In the genomic region with DNA sequence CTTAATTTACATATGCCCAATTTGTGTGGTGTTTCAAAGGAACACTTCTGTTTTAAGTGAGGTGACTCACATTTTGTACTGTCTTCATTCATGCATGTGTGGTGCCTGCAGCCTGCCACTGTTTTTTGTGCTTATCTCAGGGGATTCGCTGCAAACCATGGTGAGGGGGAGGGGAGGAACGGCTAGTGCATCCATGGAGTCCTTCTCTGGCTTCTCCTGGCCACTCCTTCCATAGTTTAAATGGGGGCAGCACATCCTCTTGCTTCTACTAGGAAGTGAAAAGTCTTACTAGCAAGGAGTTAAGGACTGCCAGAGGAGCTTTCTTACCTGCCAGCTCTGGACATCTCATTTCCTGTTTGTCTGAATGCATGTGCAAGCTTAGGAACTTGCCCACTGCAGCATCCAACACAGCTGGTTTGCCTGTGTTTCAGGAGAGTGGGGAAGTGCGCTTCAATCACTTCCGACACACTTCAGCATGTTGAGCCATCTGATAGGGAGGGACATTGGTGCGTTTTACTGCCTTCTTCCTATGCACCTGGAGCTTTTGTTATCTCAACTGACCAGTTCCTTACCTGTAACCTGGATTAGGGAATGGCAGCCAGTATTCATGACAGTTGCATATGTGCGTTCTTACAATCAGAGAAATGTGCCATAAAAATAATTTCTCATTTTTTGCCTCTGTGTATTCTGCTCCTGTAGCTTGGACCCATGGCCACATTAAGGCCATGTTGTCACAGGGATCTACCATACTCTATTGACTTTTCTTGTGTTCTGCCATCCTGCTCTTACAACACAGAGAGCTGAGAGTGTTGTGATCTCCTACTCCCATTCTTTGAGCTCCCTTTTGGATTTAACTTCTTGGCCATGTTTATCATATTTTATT, we compare ENCODE assay signal across 8 cellular contexts.
DNase-seq lines count a peak whose midpoint lies in the region; ATAC-seq, FAIRE-seq and TF ChIP-seq lines count a peak whose summit lies in the region.

No MANE protein-coding gene starts in this region.

- no peak overlapping the region for H4K91ac ChIP-seq in neuronal stem cell (ENCODE audit: low read depth, low read length, poor library complexity)

- no peak for FAIRE-seq in HTR-8/SVneo (lab: Jason Lieb, UNC)

- no peak overlapping the region for H2BK120ac ChIP-seq in neuronal stem cell (ENCODE audit: low read depth, low read length)

- no peaks in the 10 kb centered on the region for H3K27me3 Mint-ChIP-seq in T-helper 2 cell treated with Interferon-gamma antibody and Interleukin-4, amounts not matched to agents 5 μg/mL and 100 μg/mL, for 36 hours (ENCODE audit: low read depth)

- H2AK5ac ChIP-seq in neuronal stem cell (ENCODE audit: low read depth, low read length): no peak overlapping the region

- TF ChIP-seq CTCF in hepatocyte (IDR thresholded peaks at IDR 0.05; ENCODE audit: poor library complexity): no peak
- no peak for TF ChIP-seq CTCF in spleen (IDR thresholded peaks at IDR 0.05 in 8 of 11, conservative IDR thresholded peaks at IDR 0.05 in 3 of 11)

- H3K79me2 ChIP-seq in hepatocyte: peaks cover 99% of the 10 kb centered on the region

- peak overlapping the region; percentile 18 for H3K27ac Mint-ChIP-seq in T-helper 2 cell treated with Interferon-gamma antibody and Interleukin-4, amounts not matched to agents 5 μg/mL and 100 μg/mL, for 36 hours

- H3K14ac ChIP-seq in neuronal stem cell (ENCODE audit: low read length): no peak overlapping the region

- H3K9me3 Mint-ChIP-seq in T-helper 2 cell treated with Interferon-gamma antibody and Interleukin-4, amounts not matched to agents 5 μg/mL and 100 μg/mL, for 36 hours: no peaks in the 10 kb centered on the region

- H2BK12ac ChIP-seq in neuronal stem cell (ENCODE audit: low read length): no peak overlapping the region

- WGBS in hepatocyte (ENCODE audit: low lambda C conversion rate, missing lambda C conversion rate): 45% methylated on average over 6 of the region's 6 CpGs
- WGBS in neuronal stem cell (ENCODE audit: extremely low coverage in 2 of 2, insufficient read length in 2 of 2, insufficient replicate concordance in 1 of 2), 2 donors: no CpG with 5 or more reads among the region's 6 CpGs
- WGBS in spleen, 5 donors: 37 to 58% (median 45%) methylated on average over 6 of the region's 6 CpGs

- H2AFZ ChIP-seq in hepatocyte (no peak overlapping the region), neuronal stem cell (ENCODE audit: low read length) (no peak overlapping the region)

- H3K4me2 ChIP-seq in hepatocyte (peak overlapping the region; percentile 51), neuronal stem cell (ENCODE audit: insufficient read depth, low read length, poor library complexity, severe bottlenecking) (no peak overlapping the region)

- no peaks in the 10 kb centered on the region for H3K9me3 ChIP-seq in hepatocyte (ENCODE audit: low read depth)
- no peaks in the 10 kb centered on the region for H3K9me3 ChIP-seq in neuronal stem cell (replicated peaks in 1 of 2; ENCODE audit: control insufficient read depth in 2 of 2, insufficient read depth in 1 of 2, low read depth in 1 of 2, low read length in 2 of 2)
- no peaks in the 10 kb centered on the region for H3K9me3 ChIP-seq in spleen

- no peak overlapping the region for H3K4me3 Mint-ChIP-seq in T-helper 2 cell treated with Interferon-gamma antibody and Interleukin-4, amounts not matched to agents 5 μg/mL and 100 μg/mL, for 36 hours

- no peaks in the 10 kb centered on the region for H3K9me2 ChIP-seq in hepatocyte (replicated peaks; ENCODE audit: insufficient read depth)

- no peak overlapping the region for H3K23ac ChIP-seq in neuronal stem cell (ENCODE audit: low read depth, low read length, poor library complexity)

- H3K27ac ChIP-seq in hepatocyte (no peak overlapping the region), neuronal stem cell (replicated peaks; ENCODE audit: low read length) (no peak overlapping the region), spleen (peak overlapping the region in 4 of 8 donors; percentile 21 to 66 (median 44))

- H4K20me1 ChIP-seq in hepatocyte (ENCODE audit: insufficient read depth, poor library complexity, severe bottlenecking): peaks cover 77% of the 10 kb centered on the region

- no peak overlapping the region for H3K9ac ChIP-seq in neuronal stem cell (ENCODE audit: low read depth, low read length, poor library complexity)

- no peak overlapping the region for H4K8ac ChIP-seq in neuronal stem cell (ENCODE audit: low read depth, low read length)

- DNase-seq in T-helper 2 cell treated with Interferon-gamma antibody and Interleukin-4, amounts not matched to agents 5 μg/mL and 100 μg/mL, for 36 hours (ENCODE audit: low spot score): no peak
- DNase-seq in T-helper 2 cell (no peak), NCI-H2171 treated with DMSO at 0.1 percent for 48 hours (lab: John Stamatoyannopoulos, UW) (peak; percentile 70), hepatocyte (ENCODE audit: low spot score) (peak; percentile 38), HTR-8/SVneo (ENCODE audit: insufficient read length, low spot score) (no peak), neuronal stem cell (ENCODE audit: low spot score) (no peak), spleen (no peak)

- peaks cover 34% of the 10 kb centered on the region for H3K4me1 Mint-ChIP-seq in T-helper 2 cell treated with Interferon-gamma antibody and Interleukin-4, amounts not matched to agents 5 μg/mL and 100 μg/mL, for 36 hours (ENCODE audit: low read depth)

- H2BK5ac ChIP-seq in neuronal stem cell (ENCODE audit: low read length): no peak overlapping the region

- peaks cover 4% of the 10 kb centered on the region for H3K79me1 ChIP-seq in neuronal stem cell (ENCODE audit: low read depth, low read length)

- peak; percentile 59 for ATAC-seq in HG02763 (IDR thresholded peaks at IDR 0.05; ENCODE audit: unreplicated experiment)

- H3K18ac ChIP-seq in neuronal stem cell (ENCODE audit: low read length): no peak overlapping the region

- H3K36me3 Mint-ChIP-seq in T-helper 2 cell treated with Interferon-gamma antibody and Interleukin-4, amounts not matched to agents 5 μg/mL and 100 μg/mL, for 36 hours (ENCODE audit: low read depth): no peaks in the 10 kb centered on the region

- H3K4me3 ChIP-seq in hepatocyte (no peak overlapping the region), neuronal stem cell (ENCODE audit: low read length in 2 of 2) (peak overlapping the region in 1 of 2 donors; percentile 23), spleen (peak overlapping the region in 1 of 8 donors; percentile 43)

- H2BK15ac ChIP-seq in neuronal stem cell (ENCODE audit: low read length): no peak overlapping the region

- H3K4me1 ChIP-seq in hepatocyte (ENCODE audit: insufficient read depth) (peaks cover 40% of the 10 kb centered on the region), neuronal stem cell (ENCODE audit: control insufficient read depth in 2 of 2, insufficient read depth in 1 of 2, low read depth in 1 of 2, low read length in 2 of 2) (peaks cover 4 to 8% of the 10 kb centered on the region in 2 donors), spleen (peaks cover 19 to 95% (median 68%) of the 10 kb centered on the region in 6 donors)

- H3K27me3 ChIP-seq in hepatocyte: no peaks in the 10 kb centered on the region
- no peaks in the 10 kb centered on the region for H3K27me3 ChIP-seq in neuronal stem cell (ENCODE audit: control insufficient read depth in 3 of 3, insufficient read depth in 3 of 3, low read depth in 1 of 3, low read length in 3 of 3)
- no peaks in the 10 kb centered on the region for H3K27me3 ChIP-seq in spleen (replicated peaks in 1 of 7)

- H3K36me3 ChIP-seq in hepatocyte (replicated peaks; ENCODE audit: insufficient read depth, low read depth): no peaks in the 10 kb centered on the region
- H3K36me3 ChIP-seq in neuronal stem cell (replicated peaks in 1 of 2; ENCODE audit: control insufficient read depth in 2 of 2, insufficient read depth in 2 of 2, low read length in 2 of 2): no peaks in the 10 kb centered on the region
- H3K36me3 ChIP-seq in spleen: peaks cover 0 to 7% (median 0%) of the 10 kb centered on the region in 6 donors

- intact Hi-C loops in spleen (cut with DNase I; ENCODE audit: low total_unique reads): no loop called here

- no peak for TF ChIP-seq POLR2A in spleen (IDR thresholded peaks at IDR 0.05)

- no peak overlapping the region for H3K4ac ChIP-seq in neuronal stem cell (ENCODE audit: low read length)

Comparison
In these comparisons a context has a peak if more than half of its experiments do, and no peak if none do; other contexts are left out.
1. DNase-seq: peak in NCI-H2171 treated with DMSO at 0.1 percent for 48 hours (single experiment) and hepatocyte (single experiment); none in T-helper 2 cell treated with Interferon-gamma antibody and Interleukin-4, amounts not matched to agents 5 μg/mL and 100 μg/mL, for 36 hours (single experiment), T-helper 2 cell (0 of 5), HTR-8/SVneo (single experiment), neuronal stem cell (single experiment) and spleen (single experiment).